ENCODE assay signal across 8 cellular contexts in genomic region chr2:8575011-8575750, GRCh38.
DNase-seq lines count a peak whose midpoint lies in the region; ATAC-seq and TF ChIP-seq lines count a peak whose summit lies in the region.

No MANE protein-coding gene starts in this region.

- POLR2A ChIA-PET in naive thymus-derived CD8-positive, alpha-beta T cell (lab: Charles Lee): interaction anchor here (0.7 to 1.8 kb wide), 2 partner anchors 8 to 104 kb away, joined by 4 read pairs; no protein-coding TSS in a partner anchor

- H3K27me3 ChIP-seq in MM.1S (replicated peaks; ENCODE audit: insufficient read depth, low read length): no peaks in the 10 kb centered on the region

- no peaks in the 10 kb centered on the region for H3K36me3 Mint-ChIP-seq in activated naive CD4-positive, alpha-beta T cell treated with anti-CD3 and anti-CD28 coated beads for 36 hours (ENCODE audit: low read depth)
- H3K36me3 Mint-ChIP-seq in naive thymus-derived CD8-positive, alpha-beta T cell: no peaks in the 10 kb centered on the region

- intact Hi-C loops in activated naive CD4-positive, alpha-beta T cell treated with anti-CD3 and anti-CD28 coated beads for 36 hours (cut with micrococcal nuclease): loop anchor here (5.0 kb wide), 1 partner anchor 87 kb away; no protein-coding TSS in a partner anchor

- DNase-seq in G401 (ENCODE audit: low spot score) (peak; percentile 16), NCI-H82 (lab: John Stamatoyannopoulos, UW) (peak; percentile 93), MM.1S (no peak), NK-92 (lab: John Stamatoyannopoulos, UW; ENCODE audit: unreplicated experiment) (no peak), HPDE6-E6E7 (ENCODE audit: extremely low spot score) (no peak)
- DNase-seq in activated naive CD4-positive, alpha-beta T cell treated with anti-CD3 and anti-CD28 coated beads for 36 hours: peak; percentile 72
- DNase-seq in naive thymus-derived CD8-positive, alpha-beta T cell: peak; percentile 37 to 82 (median 62)

- CTCF ChIA-PET in activated naive CD4-positive, alpha-beta T cell treated with anti-CD3 and anti-CD28 coated beads for 36 hours (lab: Charles Lee): interaction anchor here (0.6 kb wide), 1 partner anchor 166 kb away, joined by 3 read pairs; no protein-coding TSS in a partner anchor

- in situ Hi-C loops in G401 (cut with HindIII; ENCODE audit: low sequenced_read_pairs): no loop called here

- H3F3A ChIP-seq in MM.1S (ENCODE audit: insufficient read depth, low read length): no peaks in the 10 kb centered on the region

- no peak overlapping the region for H3K27ac ChIP-seq in MM.1S (ENCODE audit: low read length)

- peaks cover 5% of the 10 kb centered on the region for H3K27me3 Mint-ChIP-seq in activated naive CD4-positive, alpha-beta T cell treated with anti-CD3 and anti-CD28 coated beads for 36 hours (ENCODE audit: low read depth)
- peaks cover 13 to 25% (median 17%) of the 10 kb centered on the region in 5 donors for H3K27me3 Mint-ChIP-seq in naive thymus-derived CD8-positive, alpha-beta T cell

- H3K36me3 ChIP-seq in MM.1S (replicated peaks; ENCODE audit: insufficient read depth, low read length): no peaks in the 10 kb centered on the region

- no peaks in the 10 kb centered on the region for H4K20me1 ChIP-seq in MM.1S (ENCODE audit: insufficient read depth, low read length)

- no peak overlapping the region for H3K4me2 ChIP-seq in MM.1S (ENCODE audit: low read depth, low read length)

- H3K4me3 ChIP-seq in MM.1S (ENCODE audit: low read length): no peak overlapping the region

- H3K9ac ChIP-seq in MM.1S (ENCODE audit: low read length): no peak overlapping the region

- H3K9me2 ChIP-seq in MM.1S (replicated peaks; ENCODE audit: insufficient read depth, low read length): no peaks in the 10 kb centered on the region

- no peaks in the 10 kb centered on the region for H3K4me1 ChIP-seq in MM.1S (ENCODE audit: low read length)

- H2AFZ ChIP-seq in MM.1S (ENCODE audit: low read length): no peak overlapping the region

- H3K4me3 Mint-ChIP-seq in activated naive CD4-positive, alpha-beta T cell treated with anti-CD3 and anti-CD28 coated beads for 36 hours: peak overlapping the region; percentile 23
- H3K4me3 Mint-ChIP-seq in naive thymus-derived CD8-positive, alpha-beta T cell: peak overlapping the region; percentile 29 to 77 (median 68)

- no peaks in the 10 kb centered on the region for H3K79me2 ChIP-seq in MM.1S (ENCODE audit: low read length)

- peaks cover 37% of the 10 kb centered on the region for H3K4me1 Mint-ChIP-seq in activated naive CD4-positive, alpha-beta T cell treated with anti-CD3 and anti-CD28 coated beads for 36 hours (ENCODE audit: low read depth)
- H3K4me1 Mint-ChIP-seq in naive thymus-derived CD8-positive, alpha-beta T cell: peaks cover 22 to 53% (median 42%) of the 10 kb centered on the region in 4 donors

- no peaks in the 10 kb centered on the region for H3K9me3 ChIP-seq in MM.1S (replicated peaks; ENCODE audit: insufficient read depth, low read length)

- no peaks in the 10 kb centered on the region for H3K9me3 Mint-ChIP-seq in activated naive CD4-positive, alpha-beta T cell treated with anti-CD3 and anti-CD28 coated beads for 36 hours
- no peaks in the 10 kb centered on the region for H3K9me3 Mint-ChIP-seq in naive thymus-derived CD8-positive, alpha-beta T cell

- TF ChIP-seq CTCF in MM.1S (IDR thresholded peaks at IDR 0.05; ENCODE audit: low read length): no peak

- peak overlapping the region; percentile 28 for H3K27ac Mint-ChIP-seq in activated naive CD4-positive, alpha-beta T cell treated with anti-CD3 and anti-CD28 coated beads for 36 hours
- H3K27ac Mint-ChIP-seq in naive thymus-derived CD8-positive, alpha-beta T cell: peak overlapping the region in 5 of 10 donors; percentile 11 to 89 (median 37)

- ATAC-seq in naive thymus-derived CD8-positive, alpha-beta T cell: peak; percentile 89 to 94
- ATAC-seq in GM19328 (IDR thresholded peaks at IDR 0.05; ENCODE audit: unreplicated experiment): no peak

Comparison
In these comparisons a context has a peak if more than half of its experiments do, and no peak if none do; other contexts are left out.
1. DNase-seq: peak in G401 (single experiment), NCI-H82 (single experiment), activated naive CD4-positive, alpha-beta T cell treated with anti-CD3 and anti-CD28 coated beads for 36 hours (single experiment) and naive thymus-derived CD8-positive, alpha-beta T cell (10 of 10); none in MM.1S (single experiment), NK-92 (single experiment) and HPDE6-E6E7 (single experiment).